9 cellular contexts compared by ENCODE assay signal in the genomic region with DNA sequence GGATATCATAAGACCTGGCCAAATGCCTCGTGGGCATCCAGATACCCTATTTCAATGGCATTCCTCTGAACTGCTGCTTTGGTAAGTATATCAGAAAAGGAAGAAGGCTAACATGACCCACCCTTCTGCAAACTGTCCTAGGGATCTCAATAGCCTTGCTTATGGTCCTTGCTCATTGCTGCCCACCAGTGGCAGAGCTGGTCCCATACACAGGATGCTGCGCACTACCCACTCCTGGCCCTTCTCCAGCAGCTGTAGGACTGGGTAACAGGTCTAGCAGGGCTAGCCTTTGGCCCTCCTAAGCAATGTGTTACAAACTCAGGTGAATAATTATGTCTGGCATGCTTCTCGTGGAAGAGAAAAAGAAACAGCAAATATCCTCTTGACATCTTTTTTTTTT.
DNase-seq lines count a peak whose midpoint lies in the region; ATAC-seq and TF ChIP-seq lines count a peak whose summit lies in the region.
"Had no signal": no experiment of that assay in that cellular context is flagged by ENCODE, and none has a peak within 500 bp of the region (broad histone marks: within the 10 kb centered on the region; RNA-seq: fewer than 3 reads in every experiment).

No MANE protein-coding gene starts in this region.

- H3K4me3 Mint-ChIP-seq in activated CD4-positive, alpha-beta memory T cell treated with anti-CD3 and anti-CD28 coated beads for 36 hours, result no peak overlapping the region
- H3K4me3 Mint-ChIP-seq in activated CD4-positive, alpha-beta memory T cell treated with anti-CD3 and anti-CD28 coated beads, Interleukin-2, amount 10 ng/mL, durations not matched to agents 7 days and 5 days, result no peak overlapping the region
- H3K4me3 Mint-ChIP-seq: activated naive CD8-positive, alpha-beta T cell treated with anti-CD3 and anti-CD28 coated beads, Interleukin-2, amount 10 ng/mL, durations not matched to agents 7 days and 5 days had no signal

- ATAC-seq in HG02970 (IDR thresholded peaks at IDR 0.05; ENCODE audit: low FRiP score, unreplicated experiment) (peak; percentile 61), RWPE2 (ENCODE audit: low read depth) (peak; percentile 77), GM19452 (IDR thresholded peaks at IDR 0.05; ENCODE audit: unreplicated experiment) (no peak), GM21360 (IDR thresholded peaks at IDR 0.05; ENCODE audit: unreplicated experiment) (no peak)

- H3K27me3 ChIP-seq in RWPE2 (ENCODE audit: insufficient read depth, poor library complexity, severe bottlenecking), result no peaks in the 10 kb centered on the region

- H3K9me3 ChIP-seq in RWPE2 (ENCODE audit: severe bottlenecking), result no peaks in the 10 kb centered on the region

- no peaks in the 10 kb centered on the region for H3K36me3 Mint-ChIP-seq in activated CD4-positive, alpha-beta memory T cell treated with anti-CD3 and anti-CD28 coated beads for 36 hours
- no peaks in the 10 kb centered on the region for H3K36me3 Mint-ChIP-seq in activated CD4-positive, alpha-beta memory T cell treated with anti-CD3 and anti-CD28 coated beads, Interleukin-2, amount 10 ng/mL, durations not matched to agents 7 days and 5 days (ENCODE audit: low read depth)
- H3K36me3 Mint-ChIP-seq: activated naive CD8-positive, alpha-beta T cell treated with anti-CD3 and anti-CD28 coated beads, Interleukin-2, amount 10 ng/mL, durations not matched to agents 7 days and 5 days had no signal

- no peaks in the 10 kb centered on the region for H3K4me1 Mint-ChIP-seq in activated CD4-positive, alpha-beta memory T cell treated with anti-CD3 and anti-CD28 coated beads for 36 hours (ENCODE audit: low read depth)
- H3K4me1 Mint-ChIP-seq in activated CD4-positive, alpha-beta memory T cell treated with anti-CD3 and anti-CD28 coated beads, Interleukin-2, amount 10 ng/mL, durations not matched to agents 7 days and 5 days, result no peaks in the 10 kb centered on the region
- H3K4me1 Mint-ChIP-seq: activated naive CD8-positive, alpha-beta T cell treated with anti-CD3 and anti-CD28 coated beads, Interleukin-2, amount 10 ng/mL, durations not matched to agents 7 days and 5 days had no signal

- peak; percentile 18 for DNase-seq in activated CD4-positive, alpha-beta memory T cell treated with anti-CD3 and anti-CD28 coated beads for 36 hours
- no peak for DNase-seq in activated CD4-positive, alpha-beta memory T cell treated with anti-CD3 and anti-CD28 coated beads, Interleukin-2, amount 10 ng/mL, durations not matched to agents 7 days and 5 days
- DNase-seq in RWPE2 (ENCODE audit: low spot score) (no peak), germinal center (ENCODE audit: low spot score) (peak; percentile 18)
- peak; percentile 28 for DNase-seq in stimulated activated CD8-positive, alpha-beta memory T cell treated with anti-CD3 and anti-CD28 coated beads, Interleukin-4, amount 100 ng/mL, for 48 hours
- DNase-seq: activated naive CD8-positive, alpha-beta T cell treated with anti-CD3 and anti-CD28 coated beads, Interleukin-2, amount 10 ng/mL, durations not matched to agents 7 days and 5 days had no signal

- POLR2A ChIA-PET in activated CD4-positive, alpha-beta memory T cell treated with anti-CD3 and anti-CD28 coated beads for 36 hours (lab: Charles Lee), result no interaction called here
- POLR2A ChIA-PET in activated CD4-positive, alpha-beta memory T cell treated with anti-CD3 and anti-CD28 coated beads, Interleukin-2, amount 10 ng/mL, durations not matched to agents 7 days and 5 days (lab: Charles Lee), result no interaction called here

- no peak overlapping the region for H3K4me3 ChIP-seq in RWPE2 (ENCODE audit: severe bottlenecking)

- no peaks in the 10 kb centered on the region for H3K27me3 Mint-ChIP-seq in activated CD4-positive, alpha-beta memory T cell treated with anti-CD3 and anti-CD28 coated beads for 36 hours
- no peaks in the 10 kb centered on the region for H3K27me3 Mint-ChIP-seq in activated CD4-positive, alpha-beta memory T cell treated with anti-CD3 and anti-CD28 coated beads, Interleukin-2, amount 10 ng/mL, durations not matched to agents 7 days and 5 days

- H3K4me1 ChIP-seq in RWPE2 (ENCODE audit: insufficient read depth, poor library complexity, severe bottlenecking), result no peaks in the 10 kb centered on the region

- TF ChIP-seq CTCF in RWPE2 (IDR thresholded peaks at IDR 0.05; ENCODE audit: poor library complexity, severe bottlenecking), result peak; percentile 62

- CTCF ChIA-PET in activated CD4-positive, alpha-beta memory T cell treated with anti-CD3 and anti-CD28 coated beads for 36 hours (lab: Charles Lee), result no interaction called here
- CTCF ChIA-PET in activated CD4-positive, alpha-beta memory T cell treated with anti-CD3 and anti-CD28 coated beads, Interleukin-2, amount 10 ng/mL, durations not matched to agents 7 days and 5 days (lab: Charles Lee), result interaction anchor here (1.1 kb wide), 1 partner anchor 729 kb away, joined by 3 read pairs; no protein-coding TSS in a partner anchor

- intact Hi-C loops in activated CD4-positive, alpha-beta memory T cell treated with anti-CD3 and anti-CD28 coated beads for 36 hours (cut with micrococcal nuclease), result no loop called here

- H3K36me3 ChIP-seq in RWPE2 (ENCODE audit: low read depth), result no peaks in the 10 kb centered on the region

- no peaks in the 10 kb centered on the region for H3K9me3 Mint-ChIP-seq in activated CD4-positive, alpha-beta memory T cell treated with anti-CD3 and anti-CD28 coated beads for 36 hours
- peaks cover 3% of the 10 kb centered on the region for H3K9me3 Mint-ChIP-seq in activated CD4-positive, alpha-beta memory T cell treated with anti-CD3 and anti-CD28 coated beads, Interleukin-2, amount 10 ng/mL, durations not matched to agents 7 days and 5 days
- H3K9me3 Mint-ChIP-seq: activated naive CD8-positive, alpha-beta T cell treated with anti-CD3 and anti-CD28 coated beads, Interleukin-2, amount 10 ng/mL, durations not matched to agents 7 days and 5 days had no signal

- H3K27ac Mint-ChIP-seq in activated CD4-positive, alpha-beta memory T cell treated with anti-CD3 and anti-CD28 coated beads for 36 hours, result no peak overlapping the region
- no peak overlapping the region for H3K27ac Mint-ChIP-seq in activated CD4-positive, alpha-beta memory T cell treated with anti-CD3 and anti-CD28 coated beads, Interleukin-2, amount 10 ng/mL, durations not matched to agents 7 days and 5 days
- H3K27ac Mint-ChIP-seq: activated naive CD8-positive, alpha-beta T cell treated with anti-CD3 and anti-CD28 coated beads, Interleukin-2, amount 10 ng/mL, durations not matched to agents 7 days and 5 days had no signal

- H3K27ac ChIP-seq in RWPE2 (ENCODE audit: poor library complexity, severe bottlenecking), result no peak overlapping the region

Comparison
In these comparisons a context has a peak if more than half of its experiments do, and no peak if none do; other contexts are left out.
1. DNase-seq: peak in activated CD4-positive, alpha-beta memory T cell treated with anti-CD3 and anti-CD28 coated beads for 36 hours (single experiment), germinal center (single experiment) and stimulated activated CD8-positive, alpha-beta memory T cell treated with anti-CD3 and anti-CD28 coated beads, Interleukin-4, amount 100 ng/mL, for 48 hours (single experiment); none in activated CD4-positive, alpha-beta memory T cell treated with anti-CD3 and anti-CD28 coated beads, Interleukin-2, amount 10 ng/mL, durations not matched to agents 7 days and 5 days (single experiment) and RWPE2 (single experiment).
2. ATAC-seq: peak in HG02970 (single experiment) and RWPE2 (single experiment); none in GM19452 (single experiment) and GM21360 (single experiment).